Comparison of ENCODE assay signal across 17 cellular contexts in genomic region chr19:55441319-55441691, GRCh38. TPM values are rescaled to one million over a fixed set of nuclear protein-coding genes. Genes with fewer than 3 reads are reported as not detected.
DNase-seq lines count a peak whose midpoint lies in the region; ATAC-seq, FAIRE-seq and TF ChIP-seq lines count a peak whose summit lies in the region.
"Had no signal": no experiment of that assay in that cellular context is flagged by ENCODE, and none has a peak within 500 bp of the region (broad histone marks: within the 10 kb centered on the region; RNA-seq: fewer than 3 reads in every experiment).

No MANE protein-coding gene starts in this region.

- H3K4me2 ChIP-seq in HepG2 (ENCODE audit: low read depth, low read length): no peak overlapping the region

- TF ChIP-seq EP300 in HepG2 (IDR thresholded peaks at IDR 0.05; ENCODE audit: low read depth in 2 of 2, low read length in 2 of 2) (no peak), HepG2 (CRISPR knock-in tag; IDR thresholded peaks at IDR 0.05; ENCODE audit: borderline replicate concordance) (no peak)

- H3K79me2 ChIP-seq in HepG2 (ENCODE audit: insufficient read depth, low read length): no peaks in the 10 kb centered on the region

- TF ChIP-seq CTCF in activated B cell treated with CpG ODN at 0.5 μM for 24 hours (IDR thresholded peaks at IDR 0.05) (no peak), natural killer cell (IDR thresholded peaks at IDR 0.05) (no peak), HepG2 (CRISPR knock-in tag; IDR thresholded peaks at IDR 0.05) (no peak)

- no peak for FAIRE-seq in HepG2 (lab: Jason Lieb, UNC)
- FAIRE-seq: colon had no signal

- H3K27ac Mint-ChIP-seq in activated B cell treated with CpG ODN at 0.5 μM for 24 hours (no peak overlapping the region), natural killer cell (no peak overlapping the region)

- H3K9ac ChIP-seq in HUES48 (ENCODE audit: low read depth, low read length) (no peak overlapping the region), HepG2 (ENCODE audit: insufficient read depth, low read depth, low read length) (no peak overlapping the region)

- no peaks in the 10 kb centered on the region for H3K9me3 Mint-ChIP-seq in activated B cell treated with CpG ODN at 0.5 μM for 24 hours
- no peaks in the 10 kb centered on the region for H3K9me3 Mint-ChIP-seq in natural killer cell

- peaks cover 17% of the 10 kb centered on the region for H3K4me1 Mint-ChIP-seq in activated B cell treated with CpG ODN at 0.5 μM for 24 hours
- H3K4me1 Mint-ChIP-seq in natural killer cell: peaks cover 11 to 31% of the 10 kb centered on the region in 2 donors

- DNase-seq in SKM-1 treated with dmso at 0.1 percent for 144 hours (lab: John Stamatoyannopoulos, UW; ENCODE audit: unreplicated experiment): peak; percentile 31
- no peak for DNase-seq in SKM-1 (lab: John Stamatoyannopoulos, UW; ENCODE audit: unreplicated experiment)
- DNase-seq in activated B cell treated with CpG ODN at 0.5 μM for 24 hours: no peak
- DNase-seq in natural killer cell: no peak
- DNase-seq in HepG2 (ENCODE audit: low spot score): no peak
- DNase-seq in HuH-7.5 (ENCODE audit: low spot score): no peak
- no peak for DNase-seq in LoVo (ENCODE audit: low spot score)
- DNase-seq: activated effector memory CD4-positive, alpha-beta T cell treated with Interleukin-2 at 50 U/mL for 16 hours; NCI-H1694 treated with DMSO at 0.1 percent for 48 hours; Peyer's patch had no signal

- H3K4me3 Mint-ChIP-seq in activated B cell treated with CpG ODN at 0.5 μM for 24 hours (peak overlapping the region; percentile 32), natural killer cell (peak overlapping the region; percentile 72)

- in situ Hi-C loops in HepG2 (cut with HindIII; ENCODE audit: extremely low pct_ligation_motif_present, low pct_unique_long_range_greater_than_20kb): no loop called here

- no peaks in the 10 kb centered on the region for H3K36me3 Mint-ChIP-seq in activated B cell treated with CpG ODN at 0.5 μM for 24 hours (ENCODE audit: low read depth)
- H3K36me3 Mint-ChIP-seq in natural killer cell: peaks cover 8% of the 10 kb centered on the region

- H3K4me1 ChIP-seq in HUES48 (ENCODE audit: control insufficient read depth, insufficient read depth, low read length): peaks cover 4% of the 10 kb centered on the region; the same call in 1 of the 2 replicates
- no peaks in the 10 kb centered on the region for H3K4me1 ChIP-seq in HepG2 (ENCODE audit: insufficient read depth, low read length)

- peaks cover 81% of the 10 kb centered on the region for H3K27me3 ChIP-seq in HUES48 (ENCODE audit: control insufficient read depth, insufficient read depth, low read length)
- H3K27me3 ChIP-seq in HepG2 (ENCODE audit: control insufficient read depth in 1 of 2, insufficient read depth in 2 of 2, low read length in 2 of 2): peaks cover 6 to 44% of the 10 kb centered on the region in 2 experiments; a peak in 4 of 5 replicates

- TF ChIP-seq RAD21 in HepG2 (CRISPR knock-in tag; IDR thresholded peaks at IDR 0.05): no peak

- 17% methylated on average over 21 of the region's 21 CpGs for WGBS in HepG2 (ENCODE audit: low lambda C conversion rate)

- H3K36me3 ChIP-seq in HUES48 (ENCODE audit: control insufficient read depth, insufficient read depth, low read length): no peaks in the 10 kb centered on the region
- no peaks in the 10 kb centered on the region for H3K36me3 ChIP-seq in HepG2 (replicated peaks in 1 of 2; ENCODE audit: control insufficient read depth in 1 of 2, insufficient read depth in 2 of 2, low read length in 2 of 2)
- H3K36me3 ChIP-seq: Peyer's patch had no signal

- H4K20me1 ChIP-seq in HepG2 (ENCODE audit: insufficient read depth, low read length): peaks cover 4% of the 10 kb centered on the region; the same call in 1 of the 2 replicates

- H3K27ac ChIP-seq in HUES48 (ENCODE audit: low read depth, low read length) (no peak overlapping the region), HepG2 (ENCODE audit: extremely low read length, insufficient read depth, low read length) (no peak overlapping the region)
- H3K27ac ChIP-seq: Peyer's patch, VCaP had no signal

- H3K27me3 Mint-ChIP-seq in activated B cell treated with CpG ODN at 0.5 μM for 24 hours: peaks cover 69% of the 10 kb centered on the region
- peaks cover 63 to 64% of the 10 kb centered on the region in 2 donors for H3K27me3 Mint-ChIP-seq in natural killer cell (ENCODE audit: low read depth in 2 of 2)

- POLR2A ChIA-PET in activated B cell treated with CpG ODN at 0.5 μM for 24 hours (lab: Charles Lee) (interaction anchor here (0.7 to 1.7 kb wide), 2 partner anchors 20 to 34 kb away, joined by 3 to 4 read pairs; partner anchors contain the start of genes ISOC2 and UBE2S), HepG2 (lab: Yijun Ruan, JAX) (no interaction called here)

- H3K4me3 ChIP-seq in HUES48 (ENCODE audit: low read depth, low read length) (peak overlapping the region; percentile 66), HepG2 (replicated peaks in 1 of 3; ENCODE audit: insufficient read depth in 1 of 3, low read depth in 2 of 3, low read length in 3 of 3) (no peak overlapping the region)
- H3K4me3 ChIP-seq: Peyer's patch had no signal

- no peak for TF ChIP-seq POLR2A in HepG2 (IDR thresholded peaks at IDR 0.05; ENCODE audit: insufficient read depth in 1 of 2, low read depth in 2 of 2, low read length in 2 of 2)

- no TSS peak for BruUV-seq in HepG2 (replicated peaks; lab: Mats Ljungman, UMichigan)

- H2AFZ ChIP-seq in HepG2 (ENCODE audit: low read length): no peak overlapping the region

- intact Hi-C loops in activated B cell treated with CpG ODN at 0.5 μM for 24 hours (cut with micrococcal nuclease): no loop called here
- intact Hi-C loops in natural killer cell (cut with micrococcal nuclease): no loop called here
- intact Hi-C loops in HepG2 (cut with micrococcal nuclease; ENCODE audit: unreplicated experiment): no loop called here

- H3K9me3 ChIP-seq in HUES48 (ENCODE audit: control insufficient read depth, insufficient read depth, low read length) (no peaks in the 10 kb centered on the region), HepG2 (ENCODE audit: low read length) (no peaks in the 10 kb centered on the region)
- H3K9me3 ChIP-seq: Peyer's patch had no signal

- CTCF ChIA-PET in activated B cell treated with CpG ODN at 0.5 μM for 24 hours (lab: Charles Lee): no interaction called here
- CTCF ChIA-PET in HepG2 (lab: Yijun Ruan, JAX; ENCODE audit: low intra/inter-chr PET ratio, low total read pairs): no interaction called here

- ATAC-seq in activated B cell treated with CpG ODN at 0.5 μM for 24 hours (ENCODE audit: low read depth) (peak; percentile 43), natural killer cell (no peak), HepG2 (no peak)

RNA-seq across cellular contexts. Expression of gene SHISA7, which starts 1.8 kb away (rescaled TPM):
- total RNA-seq in activated B cell treated with CpG ODN at 0.5 μM for 24 hours: not detected in 2 replicates
- not detected for total RNA-seq in natural killer cell
- total RNA-seq in HepG2 (2016; rRNA removed; fragmentation: Illumina TruSeq; extraction: Trizol): not detected in 2 replicates
- total RNA-seq in HepG2 (2016; cell fraction: cytosol; rRNA removed; fragmentation: Illumina TruSeq; extraction: Trizol; ENCODE audit: low read depth): not detected in 2 replicates
- total RNA-seq in HepG2 (2016; cell fraction: insoluble cytoplasmic fraction; rRNA removed; fragmentation: Illumina TruSeq; extraction: Trizol): not detected in 2 replicates
- total RNA-seq in HepG2 (2016; cell fraction: membrane; rRNA removed; fragmentation: Illumina TruSeq; extraction: Trizol): not detected in 2 replicates
- not detected in 2 replicates for total RNA-seq in HepG2 (2016; cell fraction: nucleus; rRNA removed; fragmentation: Illumina TruSeq; extraction: Trizol)
- not detected in 2 replicates for polyA plus RNA-seq in HepG2 (2011; rRNA removed)
- not detected in 2 replicates for polyA plus RNA-seq in HepG2 (2011; cell fraction: cytosol; rRNA removed)
- not detected in 2 replicates for polyA plus RNA-seq in HepG2 (2011; cell fraction: nucleus; rRNA removed)
- polyA plus RNA-seq in HepG2 (2012): not detected in 2 replicates
- polyA plus RNA-seq in HepG2 (2016; cell fraction: cytosol; fragmentation: Illumina TruSeq; extraction: Trizol; ENCODE audit: low read depth): not detected in 2 replicates
- polyA plus RNA-seq in HepG2 (2016; cell fraction: insoluble cytoplasmic fraction; fragmentation: Illumina TruSeq; extraction: Trizol; ENCODE audit: low read depth): not detected in 2 replicates
- polyA plus RNA-seq in HepG2 (2016; cell fraction: membrane; fragmentation: Illumina TruSeq; extraction: Trizol; ENCODE audit: low read depth): not detected in 2 replicates
- polyA plus RNA-seq in HepG2 (2016; cell fraction: nucleus; fragmentation: Illumina TruSeq; extraction: Trizol; ENCODE audit: insufficient read depth, low read depth): not detected in 2 replicates
- polyA minus RNA-seq in HepG2 (2011; rRNA and poly(A)+ RNA removed; ENCODE audit: low replicate concordance): 0.05 TPM in 1 of 2 replicates, not detected in the other
- polyA minus RNA-seq in HepG2 (2011; cell fraction: cytosol; rRNA and poly(A)+ RNA removed): not detected in 2 replicates
- not detected in 2 replicates for polyA minus RNA-seq in HepG2 (2011; cell fraction: nucleus; rRNA and poly(A)+ RNA removed)
- total RNA-seq: fibroblast of lung, HT-29, Peyer's patch, skeletal muscle tissue, ureter had no signal
- polyA plus RNA-seq: fibroblast of lung had no signal

RNA-seq across cellular contexts. Expression of gene ISOC2, which starts 20.1 kb away (rescaled TPM):
- total RNA-seq in activated B cell treated with CpG ODN at 0.5 μM for 24 hours (28.7 and 29.0 TPM in 2 replicates), natural killer cell (10 to 100 TPM in 1 of 3 donors, 1 to 10 TPM in 2; 7.2 to 12.4 (median 9.5) TPM), HepG2 (2016; rRNA removed; fragmentation: Illumina TruSeq; extraction: Trizol) (105 and 106 TPM in 2 replicates)
- 58.0 and 83.1 TPM in 2 replicates for total RNA-seq in HepG2 (2016; cell fraction: cytosol; rRNA removed; fragmentation: Illumina TruSeq; extraction: Trizol; ENCODE audit: low read depth)
- 111 TPM in 2 replicates for total RNA-seq in HepG2 (2016; cell fraction: insoluble cytoplasmic fraction; rRNA removed; fragmentation: Illumina TruSeq; extraction: Trizol)
- total RNA-seq in HepG2 (2016; cell fraction: membrane; rRNA removed; fragmentation: Illumina TruSeq; extraction: Trizol): 74.7 and 115 TPM in 2 replicates
- 35.2 and 36.6 TPM in 2 replicates for total RNA-seq in HepG2 (2016; cell fraction: nucleus; rRNA removed; fragmentation: Illumina TruSeq; extraction: Trizol)
- 76.8 and 91.2 TPM in 2 replicates for polyA plus RNA-seq in HepG2 (2011; rRNA removed)
- polyA plus RNA-seq in HepG2 (2011; cell fraction: cytosol; rRNA removed): 54.7 and 108 TPM in 2 replicates
- polyA plus RNA-seq in HepG2 (2011; cell fraction: nucleus; rRNA removed): 86.0 and 95.9 TPM in 2 replicates
- polyA plus RNA-seq in HepG2 (2012): 45.9 and 55.5 TPM in 2 replicates
- polyA plus RNA-seq in HepG2 (2016; cell fraction: cytosol; fragmentation: Illumina TruSeq; extraction: Trizol; ENCODE audit: low read depth): 60.4 and 89.7 TPM in 2 replicates
- 101 and 114 TPM in 2 replicates for polyA plus RNA-seq in HepG2 (2016; cell fraction: insoluble cytoplasmic fraction; fragmentation: Illumina TruSeq; extraction: Trizol; ENCODE audit: low read depth)
- 71.9 and 93.3 TPM in 2 replicates for polyA plus RNA-seq in HepG2 (2016; cell fraction: membrane; fragmentation: Illumina TruSeq; extraction: Trizol; ENCODE audit: low read depth)
- polyA plus RNA-seq in HepG2 (2016; cell fraction: nucleus; fragmentation: Illumina TruSeq; extraction: Trizol; ENCODE audit: insufficient read depth, low read depth): 63.4 and 69.6 TPM in 2 replicates
- polyA minus RNA-seq in HepG2 (2011; rRNA and poly(A)+ RNA removed; ENCODE audit: low replicate concordance): 18.3 and 57.5 TPM in 2 replicates
- 34.3 and 34.6 TPM in 2 replicates for polyA minus RNA-seq in HepG2 (2011; cell fraction: cytosol; rRNA and poly(A)+ RNA removed)
- polyA minus RNA-seq in HepG2 (2011; cell fraction: nucleus; rRNA and poly(A)+ RNA removed): 21.0 and 25.6 TPM in 2 replicates

RNA-seq across cellular contexts. Expression of gene C19orf85, which starts 23.2 kb away (rescaled TPM):
- total RNA-seq in activated B cell treated with CpG ODN at 0.5 μM for 24 hours (not detected in 2 replicates), natural killer cell (not detected), HepG2 (2016; rRNA removed; fragmentation: Illumina TruSeq; extraction: Trizol) (not detected in 2 replicates)
- not detected in 2 replicates for total RNA-seq in HepG2 (2016; cell fraction: cytosol; rRNA removed; fragmentation: Illumina TruSeq; extraction: Trizol; ENCODE audit: low read depth)
- total RNA-seq in HepG2 (2016; cell fraction: insoluble cytoplasmic fraction; rRNA removed; fragmentation: Illumina TruSeq; extraction: Trizol): not detected in 2 replicates
- total RNA-seq in HepG2 (2016; cell fraction: membrane; rRNA removed; fragmentation: Illumina TruSeq; extraction: Trizol): not detected in 2 replicates
- not detected in 2 replicates for total RNA-seq in HepG2 (2016; cell fraction: nucleus; rRNA removed; fragmentation: Illumina TruSeq; extraction: Trizol)
- polyA plus RNA-seq in HepG2 (2011; rRNA removed): not detected in 2 replicates
- not detected in 2 replicates for polyA plus RNA-seq in HepG2 (2011; cell fraction: cytosol; rRNA removed)
- not detected in 2 replicates for polyA plus RNA-seq in HepG2 (2011; cell fraction: nucleus; rRNA removed)
- polyA plus RNA-seq in HepG2 (2012): not detected in 2 replicates
- not detected in 2 replicates for polyA plus RNA-seq in HepG2 (2016; cell fraction: cytosol; fragmentation: Illumina TruSeq; extraction: Trizol; ENCODE audit: low read depth)
- not detected in 2 replicates for polyA plus RNA-seq in HepG2 (2016; cell fraction: insoluble cytoplasmic fraction; fragmentation: Illumina TruSeq; extraction: Trizol; ENCODE audit: low read depth)
- not detected in 2 replicates for polyA plus RNA-seq in HepG2 (2016; cell fraction: membrane; fragmentation: Illumina TruSeq; extraction: Trizol; ENCODE audit: low read depth)
- not detected in 2 replicates for polyA plus RNA-seq in HepG2 (2016; cell fraction: nucleus; fragmentation: Illumina TruSeq; extraction: Trizol; ENCODE audit: insufficient read depth, low read depth)
- not detected in 2 replicates for polyA minus RNA-seq in HepG2 (2011; rRNA and poly(A)+ RNA removed; ENCODE audit: low replicate concordance)
- not detected in 2 replicates for polyA minus RNA-seq in HepG2 (2011; cell fraction: cytosol; rRNA and poly(A)+ RNA removed)
- polyA minus RNA-seq in HepG2 (2011; cell fraction: nucleus; rRNA and poly(A)+ RNA removed): not detected in 2 replicates
- total RNA-seq: fibroblast of lung, Peyer's patch, skeletal muscle tissue, ureter had no signal
- polyA plus RNA-seq: fibroblast of lung had no signal

RNA-seq across cellular contexts. Expression of gene UBE2S, which starts 33.7 kb away (rescaled TPM):
- total RNA-seq in activated B cell treated with CpG ODN at 0.5 μM for 24 hours (29.6 and 34.6 TPM in 2 replicates), natural killer cell (100 to 1,000 TPM in 1 of 3 donors, 10 to 100 TPM in 2; 60.2 to 107 (median 63.9) TPM), HepG2 (2016; rRNA removed; fragmentation: Illumina TruSeq; extraction: Trizol) (29.5 and 39.3 TPM in 2 replicates)
- total RNA-seq in HepG2 (2016; cell fraction: cytosol; rRNA removed; fragmentation: Illumina TruSeq; extraction: Trizol; ENCODE audit: low read depth): 24.2 and 26.4 TPM in 2 replicates
- 27.5 and 32.8 TPM in 2 replicates for total RNA-seq in HepG2 (2016; cell fraction: insoluble cytoplasmic fraction; rRNA removed; fragmentation: Illumina TruSeq; extraction: Trizol)
- 46.3 and 52.3 TPM in 2 replicates for total RNA-seq in HepG2 (2016; cell fraction: membrane; rRNA removed; fragmentation: Illumina TruSeq; extraction: Trizol)
- 8.8 and 13.3 TPM in 2 replicates for total RNA-seq in HepG2 (2016; cell fraction: nucleus; rRNA removed; fragmentation: Illumina TruSeq; extraction: Trizol)
- polyA plus RNA-seq in HepG2 (2011; rRNA removed): 26.6 and 32.2 TPM in 2 replicates
- polyA plus RNA-seq in HepG2 (2011; cell fraction: cytosol; rRNA removed): 13.5 and 25.5 TPM in 2 replicates
- polyA plus RNA-seq in HepG2 (2011; cell fraction: nucleus; rRNA removed): 11.7 and 17.0 TPM in 2 replicates
- polyA plus RNA-seq in HepG2 (2012): 13.3 and 15.9 TPM in 2 replicates
- 40.7 and 47.0 TPM in 2 replicates for polyA plus RNA-seq in HepG2 (2016; cell fraction: cytosol; fragmentation: Illumina TruSeq; extraction: Trizol; ENCODE audit: low read depth)
- 40.6 and 48.2 TPM in 2 replicates for polyA plus RNA-seq in HepG2 (2016; cell fraction: insoluble cytoplasmic fraction; fragmentation: Illumina TruSeq; extraction: Trizol; ENCODE audit: low read depth)
- 58.0 and 64.6 TPM in 2 replicates for polyA plus RNA-seq in HepG2 (2016; cell fraction: membrane; fragmentation: Illumina TruSeq; extraction: Trizol; ENCODE audit: low read depth)
- polyA plus RNA-seq in HepG2 (2016; cell fraction: nucleus; fragmentation: Illumina TruSeq; extraction: Trizol; ENCODE audit: insufficient read depth, low read depth): 28.6 and 29.6 TPM in 2 replicates
- 27.9 and 372 TPM in 2 replicates for polyA minus RNA-seq in HepG2 (2011; rRNA and poly(A)+ RNA removed; ENCODE audit: low replicate concordance)
- polyA minus RNA-seq in HepG2 (2011; cell fraction: cytosol; rRNA and poly(A)+ RNA removed): 21.6 and 27.8 TPM in 2 replicates
- polyA minus RNA-seq in HepG2 (2011; cell fraction: nucleus; rRNA and poly(A)+ RNA removed): 11.3 and 12.2 TPM in 2 replicates

RNA-seq across cellular contexts. Expression of gene ZNF628, which starts 35.1 kb away (rescaled TPM):
- total RNA-seq in activated B cell treated with CpG ODN at 0.5 μM for 24 hours (10.4 and 12.7 TPM in 2 replicates), natural killer cell (10 to 100 TPM; 20.8 to 28.7 (median 24.1) TPM), HepG2 (2016; rRNA removed; fragmentation: Illumina TruSeq; extraction: Trizol) (1.00 and 1.2 TPM in 2 replicates)
- 0.53 and 0.91 TPM in 2 replicates for total RNA-seq in HepG2 (2016; cell fraction: cytosol; rRNA removed; fragmentation: Illumina TruSeq; extraction: Trizol; ENCODE audit: low read depth)
- 0.98 and 1.1 TPM in 2 replicates for total RNA-seq in HepG2 (2016; cell fraction: insoluble cytoplasmic fraction; rRNA removed; fragmentation: Illumina TruSeq; extraction: Trizol)
- 1.9 and 2.5 TPM in 2 replicates for total RNA-seq in HepG2 (2016; cell fraction: membrane; rRNA removed; fragmentation: Illumina TruSeq; extraction: Trizol)
- total RNA-seq in HepG2 (2016; cell fraction: nucleus; rRNA removed; fragmentation: Illumina TruSeq; extraction: Trizol): 1.2 TPM in 2 replicates
- 0.48 and 0.54 TPM in 2 replicates for polyA plus RNA-seq in HepG2 (2011; rRNA removed)
- 0.19 and 0.56 TPM in 2 replicates for polyA plus RNA-seq in HepG2 (2011; cell fraction: cytosol; rRNA removed)
- 2.8 and 4.7 TPM in 2 replicates for polyA plus RNA-seq in HepG2 (2011; cell fraction: nucleus; rRNA removed)
- 1.7 and 1.9 TPM in 2 replicates for polyA plus RNA-seq in HepG2 (2012)
- 0.40 and 0.47 TPM in 2 replicates for polyA plus RNA-seq in HepG2 (2016; cell fraction: cytosol; fragmentation: Illumina TruSeq; extraction: Trizol; ENCODE audit: low read depth)
- 1.4 and 2.1 TPM in 2 replicates for polyA plus RNA-seq in HepG2 (2016; cell fraction: insoluble cytoplasmic fraction; fragmentation: Illumina TruSeq; extraction: Trizol; ENCODE audit: low read depth)
- 1.1 and 2.4 TPM in 2 replicates for polyA plus RNA-seq in HepG2 (2016; cell fraction: membrane; fragmentation: Illumina TruSeq; extraction: Trizol; ENCODE audit: low read depth)
- polyA plus RNA-seq in HepG2 (2016; cell fraction: nucleus; fragmentation: Illumina TruSeq; extraction: Trizol; ENCODE audit: insufficient read depth, low read depth): 2.5 and 2.7 TPM in 2 replicates
- 0.75 and 2.3 TPM in 2 replicates for polyA minus RNA-seq in HepG2 (2011; rRNA and poly(A)+ RNA removed; ENCODE audit: low replicate concordance)
- polyA minus RNA-seq in HepG2 (2011; cell fraction: cytosol; rRNA and poly(A)+ RNA removed): 1.9 and 2.1 TPM in 2 replicates
- polyA minus RNA-seq in HepG2 (2011; cell fraction: nucleus; rRNA and poly(A)+ RNA removed): 0.62 and 1.8 TPM in 2 replicates
